In the genomic region with DNA sequence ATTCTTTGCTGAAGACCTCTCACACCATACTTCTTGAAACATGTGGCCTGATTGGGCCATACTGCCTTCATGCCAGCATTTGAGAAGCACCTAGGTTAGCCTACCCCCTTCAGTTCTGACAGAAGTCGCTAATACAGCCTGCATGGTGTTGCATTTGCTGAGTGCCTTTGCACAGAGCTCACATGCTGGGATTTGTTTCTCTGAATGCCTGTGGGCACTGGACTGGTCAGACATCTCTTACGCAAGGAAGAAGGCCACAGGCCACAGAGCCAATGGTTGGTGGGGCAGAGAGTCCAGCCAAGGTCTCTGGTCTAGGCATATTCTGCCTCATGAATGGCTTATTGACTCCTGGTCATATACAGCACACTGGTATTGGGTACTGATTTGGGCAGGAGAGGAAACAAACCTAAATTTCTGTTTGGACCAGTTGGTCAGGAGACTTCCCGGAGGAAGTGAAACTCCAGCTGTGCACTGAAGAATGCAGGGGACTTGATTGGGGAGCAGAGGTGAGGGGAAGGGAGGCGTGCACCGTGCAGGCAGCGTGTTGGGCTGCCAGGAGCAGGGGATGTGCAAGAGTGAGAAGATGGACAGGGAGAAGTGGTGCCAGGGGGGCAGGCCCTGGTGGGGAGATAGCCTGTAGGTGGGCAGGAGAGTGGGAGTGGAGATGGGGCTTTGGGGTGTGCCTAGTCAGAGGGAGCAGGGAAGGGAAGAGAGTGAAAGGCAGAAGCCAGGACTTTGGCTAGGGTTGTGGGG, we compare ENCODE assay signal across 14 cellular contexts. TPM values are rescaled to one million over a fixed set of nuclear protein-coding genes. Genes with fewer than 3 reads are reported as not detected.
DNase-seq lines count a peak whose midpoint lies in the region; ATAC-seq and TF ChIP-seq lines count a peak whose summit lies in the region.
"Had no signal": no experiment of that assay in that cellular context is flagged by ENCODE, and none has a peak within 500 bp of the region (broad histone marks: within the 10 kb centered on the region; RNA-seq: fewer than 3 reads in every experiment).

No MANE protein-coding gene starts in this region.

- peak overlapping the region; percentile 47 for H3K9ac ChIP-seq in adipocyte (ENCODE audit: low read length)
- H3K9ac ChIP-seq: parathyroid adenoma had no signal

- H3K27me3 ChIP-seq in adipocyte (replicated peaks; ENCODE audit: control insufficient read depth, insufficient read depth, low read length): no peaks in the 10 kb centered on the region
- no peaks in the 10 kb centered on the region for H3K27me3 ChIP-seq in psoas muscle (ENCODE audit: insufficient read depth in 3 of 3, low read length in 2 of 3)
- H3K27me3 ChIP-seq: thyroid gland had no signal

- no peak for TF ChIP-seq CTCF in psoas muscle (IDR thresholded peaks at IDR 0.05)

- H3K9me3 ChIP-seq in adipocyte (ENCODE audit: control insufficient read depth, low read length) (no peaks in the 10 kb centered on the region), psoas muscle (no peaks in the 10 kb centered on the region)
- H3K9me3 ChIP-seq: thyroid gland had no signal

- 80 to 90% (median 89%) methylated on average over 6 of the region's 6 CpGs for WGBS in psoas muscle, 3 donors

- DNase-seq in adipocyte (ENCODE audit: low read depth) (peak; percentile 9), psoas muscle (no peak), NCI-H2029 treated with DMSO at 0.1 percent for 48 hours (lab: John Stamatoyannopoulos, UW) (no peak), cerebellar cortex (ENCODE audit: low spot score) (no peak), NCI-H1930 (lab: John Stamatoyannopoulos, UW) (no peak), NCI-H1417 (lab: John Stamatoyannopoulos, UW) (no peak)
- DNase-seq: left ventricle myocardium superior; stimulated activated CD4-positive, alpha-beta T cell treated with anti-CD3 and anti-CD28 coated beads, Interleukin-4, amount 100 ng/mL, for 4 hours; thyroid gland had no signal

- no peak overlapping the region for H3K27ac ChIP-seq in psoas muscle
- H3K27ac ChIP-seq: parathyroid adenoma, thyroid gland, VCaP had no signal

- ATAC-seq in GM18868 (IDR thresholded peaks at IDR 0.05; ENCODE audit: unreplicated experiment): peak; percentile 82
- ATAC-seq in HG02759 (IDR thresholded peaks at IDR 0.05; ENCODE audit: unreplicated experiment): peak; percentile 59
- peak in 3 of 4 donors; percentile 48 to 76 (median 61) for ATAC-seq in psoas muscle
- ATAC-seq: left ventricle myocardium superior, Panc1 had no signal

- H3K4me3 ChIP-seq in adipocyte (ENCODE audit: low read length) (no peak overlapping the region), psoas muscle (no peak overlapping the region)
- H3K4me3 ChIP-seq: thyroid gland had no signal

- peaks cover 18% of the 10 kb centered on the region for H3K4me1 ChIP-seq in adipocyte (ENCODE audit: control insufficient read depth, insufficient read depth, low read length)
- H3K4me1 ChIP-seq in psoas muscle: peaks cover 25% of the 10 kb centered on the region
- H3K4me1 ChIP-seq: parathyroid adenoma, thyroid gland had no signal

- intact Hi-C loops in psoas muscle (cut with DNase I): no loop called here

- H3K36me3 ChIP-seq in adipocyte (ENCODE audit: control insufficient read depth, insufficient read depth, low read length, severe bottlenecking) (peaks cover 52% of the 10 kb centered on the region), psoas muscle (ENCODE audit: insufficient read depth in 1 of 2, low read depth in 1 of 2) (peaks cover 5 to 76% of the 10 kb centered on the region in 2 donors)

RNA-seq across cellular contexts. Expression of gene URB2, which starts 18.1 kb away (rescaled TPM):
- total RNA-seq in psoas muscle: 10 to 100 TPM in 3 of 4 donors, 1 to 10 TPM in 1; 8.3 to 18.2 (median 16.8) TPM
- 10 to 100 TPM in 1 of 3 donors, 1 to 10 TPM in 2; 4.7 to 10.2 (median 9.2) TPM for polyA plus RNA-seq in psoas muscle

RNA-seq across cellular contexts. Expression of gene TAF5L, which starts 18.2 kb away (rescaled TPM):
- 10 to 100 TPM in 3 of 4 donors, 1 to 10 TPM in 1; 8.5 to 49.0 (median 28.6) TPM for total RNA-seq in psoas muscle
- 10 to 100 TPM; 13.8 to 31.7 (median 15.7) TPM for polyA plus RNA-seq in psoas muscle
